10 cellular contexts compared by ENCODE assay signal in genomic region chr15:88401972-88402656, GRCh38.
A peak's percentile ranks its signal among the peaks of the same experiment; 100 is the strongest.
DNase-seq lines count a peak whose midpoint lies in the region; ATAC-seq lines count a peak whose summit lies in the region.
"Had no signal": no experiment of that assay in that cellular context is flagged by ENCODE, and none has a peak within 500 bp of the region (broad histone marks: within the 10 kb centered on the region; RNA-seq: fewer than 3 reads in every experiment).

No MANE protein-coding gene starts in this region.

- peaks cover 9 to 25% of the 10 kb centered on the region in 2 donors for H3K27me3 Mint-ChIP-seq in natural killer cell treated with Interleukin-12 subunit alpha and Interleukin-12 subunit beta and Interleukin-15 and Interleukin-18, amount 100 ng/mL, for 72 hours

- H3K4me1 Mint-ChIP-seq in natural killer cell treated with Interleukin-12 subunit alpha and Interleukin-12 subunit beta and Interleukin-15 and Interleukin-18, amount 100 ng/mL, for 72 hours (ENCODE audit: low read depth in 2 of 2), result no peaks in the 10 kb centered on the region

- H3K4me3 Mint-ChIP-seq in natural killer cell treated with Interleukin-12 subunit alpha and Interleukin-12 subunit beta and Interleukin-15 and Interleukin-18, amount 100 ng/mL, for 72 hours, result no peak overlapping the region

- ATAC-seq in GM18519 (IDR thresholded peaks at IDR 0.05; ENCODE audit: low FRiP score, unreplicated experiment) (peak; percentile 63), GM18498 (IDR thresholded peaks at IDR 0.05; ENCODE audit: unreplicated experiment) (no peak)
- ATAC-seq in natural killer cell treated with Interleukin-12 subunit alpha and Interleukin-12 subunit beta and Interleukin-15 and Interleukin-18, amount 100 ng/mL, for 72 hours, result no peak
- ATAC-seq: K562 had no signal

- H3K36me3 Mint-ChIP-seq in natural killer cell treated with Interleukin-12 subunit alpha and Interleukin-12 subunit beta and Interleukin-15 and Interleukin-18, amount 100 ng/mL, for 72 hours, result no peaks in the 10 kb centered on the region

- DNase-seq in NCI-H1694 treated with DMSO at 0.1 percent for 48 hours (lab: John Stamatoyannopoulos, UW) (peak; percentile 31), astrocyte of the hippocampus (ENCODE audit: low read depth, low spot score) (peak; percentile 27), occipital lobe (lab: John Stamatoyannopoulos, UW) (peak; percentile 35), mesenteric fat pad (ENCODE audit: low spot score) (no peak), SW 1271 (lab: John Stamatoyannopoulos, UW) (no peak)
- no peak for DNase-seq in natural killer cell treated with Interleukin-12 subunit alpha and Interleukin-12 subunit beta and Interleukin-15 and Interleukin-18, amount 100 ng/mL, for 72 hours (ENCODE audit: low spot score)
- DNase-seq: HCEC 1CT had no signal

- no peak overlapping the region for H3K27ac Mint-ChIP-seq in natural killer cell treated with Interleukin-12 subunit alpha and Interleukin-12 subunit beta and Interleukin-15 and Interleukin-18, amount 100 ng/mL, for 72 hours

- no peaks in the 10 kb centered on the region for H3K9me3 Mint-ChIP-seq in natural killer cell treated with Interleukin-12 subunit alpha and Interleukin-12 subunit beta and Interleukin-15 and Interleukin-18, amount 100 ng/mL, for 72 hours

Comparison
In these comparisons a context has a peak if more than half of its experiments do, and no peak if none do; other contexts are left out.
1. DNase-seq: peak in NCI-H1694 treated with DMSO at 0.1 percent for 48 hours (single experiment), astrocyte of the hippocampus (single experiment) and occipital lobe (single experiment); none in natural killer cell treated with Interleukin-12 subunit alpha and Interleukin-12 subunit beta and Interleukin-15 and Interleukin-18, amount 100 ng/mL, for 72 hours (single experiment), mesenteric fat pad (single experiment) and SW 1271 (0 of 2).